In the genomic region with DNA sequence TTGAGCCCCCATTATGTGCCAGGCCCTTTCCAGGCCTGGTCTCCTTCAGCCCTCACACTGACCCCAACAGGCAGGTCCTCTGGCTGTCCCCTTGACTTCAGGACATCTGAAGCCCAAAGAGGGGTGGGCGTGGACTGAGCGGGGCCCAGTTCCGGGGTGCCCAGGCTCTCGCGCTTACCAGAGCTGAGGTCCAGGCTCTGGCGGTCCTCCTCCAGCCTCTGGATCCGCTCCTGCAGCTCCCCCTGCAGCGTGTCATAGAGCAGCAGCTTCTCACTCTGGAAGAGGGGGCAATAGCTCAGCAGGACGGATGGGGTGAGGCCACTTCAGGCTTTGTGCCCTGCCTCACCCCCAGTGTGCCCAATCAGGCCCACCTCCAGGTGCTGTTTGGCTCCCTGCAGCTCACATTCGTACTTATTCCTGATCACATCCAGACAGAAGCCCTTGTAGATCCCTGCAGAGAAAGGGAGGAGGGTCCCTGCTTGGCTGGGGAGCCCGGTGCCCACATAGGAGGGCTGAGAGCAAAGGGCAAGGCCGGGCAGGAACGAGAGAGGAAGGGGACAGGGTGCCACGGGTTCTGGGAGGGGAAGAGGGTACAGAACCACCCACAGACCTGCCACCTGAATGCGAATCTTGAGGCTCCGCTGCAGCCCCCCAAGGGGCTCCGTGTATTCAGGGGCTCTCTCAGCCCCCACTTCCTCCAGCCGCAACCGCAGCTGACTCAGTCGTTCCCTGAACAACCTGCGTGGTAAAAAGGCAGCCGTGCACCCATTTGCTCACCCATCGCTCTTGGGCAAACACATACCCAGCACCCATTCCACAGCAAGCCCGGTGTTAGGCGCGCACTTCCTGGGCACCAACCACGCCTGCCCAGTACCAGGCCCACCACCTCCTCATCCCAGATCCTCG, we compare ENCODE assay signal across 18 cellular contexts.
"Had no signal": no experiment of that assay in that cellular context is flagged by ENCODE, and none has a peak within 500 bp of the region (broad histone marks: within the 10 kb centered on the region; RNA-seq: fewer than 3 reads in every experiment).

No MANE protein-coding gene starts in this region.

- H3K4me3 Mint-ChIP-seq: activated naive CD8-positive, alpha-beta T cell; stimulated activated naive B cell treated with anti-CD40 and anti-IgM and Interleukin-4, amounts not matched to agents 10 μg/mL and 1 μg/mL and 100 μg/mL, for 72 hours had no signal

- H3K9me3 ChIP-seq: colonic mucosa, left ventricle myocardium inferior, neutrophil, pancreas, thoracic aorta, upper lobe of left lung had no signal

- H3K9me3 Mint-ChIP-seq: brain; natural killer cell; stimulated activated naive B cell treated with anti-CD40 and anti-IgM and Interleukin-4, amounts not matched to agents 10 μg/mL and 1 μg/mL and 100 μg/mL, for 72 hours had no signal

- FAIRE-seq: frontal cortex, pancreas had no signal

- H3K27ac Mint-ChIP-seq: activated naive CD8-positive, alpha-beta T cell; natural killer cell; stimulated activated naive B cell treated with anti-CD40 and anti-IgM and Interleukin-4, amounts not matched to agents 10 μg/mL and 1 μg/mL and 100 μg/mL, for 72 hours had no signal

- H3K36me3 Mint-ChIP-seq: natural killer cell had no signal

- H3K27ac ChIP-seq: colonic mucosa, left ventricle myocardium inferior, neutrophil, pancreas, thoracic aorta, upper lobe of left lung had no signal

- H3K4me3 ChIP-seq: colonic mucosa, left ventricle myocardium inferior, pancreas, thoracic aorta, upper lobe of left lung had no signal

- DNase-seq: activated CD4-positive, alpha-beta T cell treated with anti-CD3 and anti-CD28 coated beads, Interleukin-2, amount 50 U/mL, for 48 hours; activated gamma-delta T cell; amniotic stem cell; central memory CD4-positive, alpha-beta T cell; colonic mucosa; head of caudate nucleus; left ventricle myocardium inferior; natural killer cell; stimulated activated naive B cell treated with anti-CD40 and anti-IgM and Interleukin-4, amounts not matched to agents 10 μg/mL and 1 μg/mL and 100 μg/mL, for 72 hours; T-helper 2 cell; WERI-Rb-1 had no signal

- H3K27me3 Mint-ChIP-seq: activated naive CD8-positive, alpha-beta T cell; brain had no signal

- H3K27me3 ChIP-seq: colonic mucosa, pancreas, upper lobe of left lung had no signal
